8 cellular contexts compared by ENCODE assay signal in the genomic region with DNA sequence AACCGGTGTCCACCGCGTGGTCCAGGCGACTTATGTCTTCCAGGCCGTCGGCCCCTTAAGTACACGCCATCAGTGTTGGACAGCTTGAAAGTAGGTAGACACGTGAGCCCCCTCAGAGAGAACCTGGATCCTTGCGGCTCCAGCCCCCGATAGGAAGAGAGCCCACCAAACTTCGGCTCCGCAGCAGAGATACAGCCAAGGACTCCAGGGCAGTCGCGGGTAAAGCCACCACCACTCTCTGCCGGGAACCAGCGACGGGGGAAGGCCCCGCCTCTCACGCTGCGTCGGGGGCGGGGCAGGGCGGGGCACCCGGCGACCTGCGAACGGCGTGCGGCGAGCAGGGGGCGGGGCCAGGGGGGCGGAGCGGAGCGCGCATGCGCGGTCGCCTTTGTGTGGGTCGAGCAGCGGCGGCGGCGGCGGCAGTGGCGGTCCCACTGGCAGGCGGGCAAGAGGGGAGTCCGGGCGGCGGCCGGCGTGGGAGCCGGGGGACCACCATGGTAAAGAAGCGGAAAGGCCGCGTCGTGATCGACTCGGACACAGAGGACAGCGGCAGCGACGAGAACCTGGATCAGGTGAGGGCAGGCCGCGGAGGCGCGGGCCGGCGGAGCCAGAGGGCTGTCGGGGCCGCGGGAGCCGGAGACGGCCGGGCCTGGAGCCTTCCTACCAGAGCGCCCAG. TPM values are rescaled to one million over a fixed set of nuclear protein-coding genes. Genes with fewer than 3 reads are reported as not detected.
DNase-seq lines count a peak whose midpoint lies in the region; ATAC-seq and TF ChIP-seq lines count a peak whose summit lies in the region.

A gene (plus strand): TSS at position 354 of the 676 bp plus-strand sequence. CDS start 21 bp downstream, at position 375.

- H3F3A ChIP-seq in OCI-LY1 (ENCODE audit: insufficient read depth, low read length): no peaks in the 10 kb centered on the region

- no peak within 1 kb of the TSS for H3K27ac ChIP-seq in OCI-LY1 (ENCODE audit: low read depth, low read length, poor library complexity, severe bottlenecking)

- peak; percentile 66 for ATAC-seq in GM21367 (IDR thresholded peaks at IDR 0.05; ENCODE audit: unreplicated experiment)

- no peaks in the 10 kb centered on the region for H3K9me3 Mint-ChIP-seq in mesothelial cell of epicardium

- H3K9me2 ChIP-seq in OCI-LY1 (ENCODE audit: low read depth, low read length): no peaks in the 10 kb centered on the region

- H3K36me3 Mint-ChIP-seq in mesothelial cell of epicardium: no peaks in the 10 kb centered on the region

- peaks cover 42% of the 10 kb centered on the region for H3K79me2 ChIP-seq in OCI-LY1 (ENCODE audit: insufficient read depth, low read length)

- peak within 1 kb of the TSS; percentile 96 for H3K4me3 Mint-ChIP-seq in mesothelial cell of epicardium

- peaks cover 30% of the 10 kb centered on the region for H3K4me1 ChIP-seq in OCI-LY1 (ENCODE audit: insufficient read depth, low read length, severe bottlenecking)

- 0 out of 2 replicates have a peak, but pooled peaks cover 5% of the 10 kb centered on the region for H3K36me3 ChIP-seq in OCI-LY1 (ENCODE audit: insufficient read depth, low read length)

- DNase-seq in COLO829 (ENCODE audit: low spot score): peak; percentile 73
- DNase-seq in HUDEP-2 (lab: John Stamatoyannopoulos, UW; ENCODE audit: unreplicated experiment in 76 of 76): peak in 74 of 76 experiments; percentile 23 to 96 (median 88)
- DNase-seq in activated CD8-positive, alpha-beta memory T cell treated with anti-CD3 and anti-CD28 coated beads, Interleukin-2, amount 50 U/mL, for 4 hours: peak; percentile 99
- peak; percentile 98 to 100 for DNase-seq in mesothelial cell of epicardium (ENCODE audit: low spot score in 2 of 2, unreplicated experiment in 2 of 2)
- peak; percentile 87 to 96 for DNase-seq in stimulated activated CD8-positive, alpha-beta memory T cell treated with anti-CD3 and anti-CD28 coated beads, Interleukin-15, amount 100 ng/mL, for 4 hours (ENCODE audit: low read depth in 2 of 2)

- H3K4me3 ChIP-seq in OCI-LY1 (ENCODE audit: low read depth, low read length, poor library complexity, severe bottlenecking): peak within 1 kb of the TSS; percentile 86

- H2AFZ ChIP-seq in OCI-LY1 (ENCODE audit: low read length): no peak within 1 kb of the TSS

- H3K27ac Mint-ChIP-seq in mesothelial cell of epicardium: peak within 1 kb of the TSS; percentile 98

- H3K27me3 Mint-ChIP-seq in mesothelial cell of epicardium (ENCODE audit: low read depth): no peaks in the 10 kb centered on the region

- H3K4me2 ChIP-seq in OCI-LY1 (ENCODE audit: low read length): peak within 1 kb of the TSS; percentile 99

- TF ChIP-seq CTCF in OCI-LY1 (IDR thresholded peaks at IDR 0.05; ENCODE audit: low read length) (no peak), mesothelial cell of epicardium (IDR thresholded peaks at IDR 0.05; ENCODE audit: unreplicated experiment) (no peak)

- H3K9ac ChIP-seq in OCI-LY1 (ENCODE audit: low read length): peak within 1 kb of the TSS; percentile 80

- H3K4me1 Mint-ChIP-seq in mesothelial cell of epicardium: peaks cover 37% of the 10 kb centered on the region

- H3K27me3 ChIP-seq in OCI-LY1 (ENCODE audit: insufficient read depth, low read length): no peaks in the 10 kb centered on the region

- H3K9me3 ChIP-seq in OCI-LY1 (ENCODE audit: low read length): no peaks in the 10 kb centered on the region

- H4K20me1 ChIP-seq in OCI-LY1 (ENCODE audit: insufficient read depth, low read length): no peaks in the 10 kb centered on the region

- in situ Hi-C loops in endometrial microvascular endothelial cells (cut with HindIII; ENCODE audit: inconsistent ontology term, low pct_unique_long_range_greater_than_20kb, low sequenced_read_pairs): no loop called here

RNA-seq across cellular contexts. Expression of the gene that starts here (rescaled TPM):
- total RNA-seq in endometrial microvascular endothelial cells (ENCODE audit: inconsistent ontology term): 29.8 TPM
- 58.1 to 66.9 TPM (median 63.5 TPM) in 3 replicates for total RNA-seq in mesothelial cell of epicardium
